ENCODE assay signal across 23 cellular contexts in the genomic region with DNA sequence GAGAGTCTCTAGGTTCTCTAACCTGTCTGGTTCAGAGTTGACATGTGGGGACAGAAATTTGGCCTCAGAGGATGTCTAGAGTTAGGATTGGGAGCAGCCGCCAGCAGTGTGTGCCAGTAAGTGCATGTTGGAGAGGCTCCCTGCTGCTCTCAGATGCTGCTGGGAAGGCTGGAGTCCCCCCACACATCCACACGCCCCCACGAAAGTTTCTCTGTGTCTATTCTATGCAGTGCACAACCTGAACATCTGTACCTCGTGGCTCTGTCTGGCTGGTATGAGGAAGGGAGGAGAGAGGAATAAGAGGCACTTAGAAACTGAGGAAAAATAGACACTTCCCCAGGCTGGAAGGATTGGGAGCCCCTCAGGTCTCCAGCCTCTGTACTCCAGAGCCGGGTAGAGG.
"Had no signal": no experiment of that assay in that cellular context is flagged by ENCODE, and none has a peak within 500 bp of the region (broad histone marks: within the 10 kb centered on the region; RNA-seq: fewer than 3 reads in every experiment).

No MANE protein-coding gene starts in this region.

- DNase-seq: dermis blood vessel endothelial cell; dorsolateral prefrontal cortex; effector CD4-positive, alpha-beta T cell; effector memory CD4-positive, alpha-beta T cell; foreskin fibroblast; foreskin melanocyte; gastrocnemius medialis; glutamatergic neuron; heart right ventricle; hippocampal formation; left cardiac atrium; left lung; left ventricle myocardium superior; lower lobe of right lung; mesenchymal stem cell; mucosa of descending colon; naive B cell had no signal

- H3K9me3 ChIP-seq: esophagus muscularis mucosa, gastrocnemius medialis, heart right ventricle, left lung, lower lobe of right lung, mucosa of descending colon had no signal

- H3K4me1 ChIP-seq: esophagus muscularis mucosa, gastrocnemius medialis, heart right ventricle, left lung, lower lobe of right lung had no signal

- H3K27ac ChIP-seq: coronary artery, dorsolateral prefrontal cortex, esophagus muscularis mucosa, gastrocnemius medialis, heart right ventricle, left lung, lower lobe of right lung had no signal

- H3K4me3 ChIP-seq: coronary artery, dorsolateral prefrontal cortex, esophagus muscularis mucosa, gastrocnemius medialis, heart right ventricle, left lung, lower lobe of right lung, mucosa of descending colon had no signal

- ATAC-seq: gastrocnemius medialis, heart right ventricle, left cardiac atrium, left lung, left ventricle myocardium superior, lower lobe of right lung, mucosa of descending colon had no signal

- H3K36me3 ChIP-seq: esophagus muscularis mucosa, gastrocnemius medialis, heart right ventricle, left lung, lower lobe of right lung had no signal

- H3K27me3 ChIP-seq: gastrocnemius medialis had no signal

- FAIRE-seq: colon, endothelial cell of umbilical vein, islet of Langerhans, keratinocyte had no signal
